Comparison of ENCODE assay signal across 1 cellular context in the genomic region with DNA sequence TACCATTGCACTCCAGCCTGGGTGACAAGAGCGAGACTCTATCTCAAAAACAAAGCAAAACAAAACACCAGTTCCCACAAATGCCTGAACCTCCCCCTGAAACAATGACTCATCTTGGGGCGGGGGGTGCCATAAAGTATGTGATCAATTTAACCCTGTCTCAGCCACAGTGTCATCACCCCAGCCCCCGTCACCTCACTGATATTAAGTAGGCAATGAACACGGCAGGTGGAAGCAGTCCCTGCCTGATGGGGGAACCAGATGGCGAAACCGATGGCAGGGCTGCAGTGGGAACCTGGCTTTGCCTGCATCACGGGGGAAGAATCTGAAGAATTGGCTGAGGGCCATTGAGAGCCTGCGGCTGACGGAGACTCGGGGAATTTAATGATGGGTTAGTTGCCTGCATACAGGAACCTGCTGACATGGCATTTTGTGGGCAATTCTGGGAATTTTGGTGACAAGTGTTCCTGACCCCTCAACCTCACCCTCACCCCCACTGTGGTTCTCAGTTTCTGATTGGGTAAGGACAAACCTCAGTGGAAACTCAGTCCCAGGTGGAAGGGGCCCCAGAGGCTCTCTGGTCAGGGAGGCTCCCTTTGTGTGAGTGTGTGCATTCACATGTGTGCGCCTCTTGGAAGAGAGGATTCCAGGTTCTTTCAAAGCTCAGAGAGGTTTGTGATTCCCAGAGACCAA.
TF ChIP-seq lines count a peak whose summit lies in the region.

No MANE protein-coding gene starts in this region.

TF ChIP-seq in IMR-90, 13 proteins besides CTCF, POLR2A, EP300 and RAD21:
- TF ChIP-seq, protein P1, sequence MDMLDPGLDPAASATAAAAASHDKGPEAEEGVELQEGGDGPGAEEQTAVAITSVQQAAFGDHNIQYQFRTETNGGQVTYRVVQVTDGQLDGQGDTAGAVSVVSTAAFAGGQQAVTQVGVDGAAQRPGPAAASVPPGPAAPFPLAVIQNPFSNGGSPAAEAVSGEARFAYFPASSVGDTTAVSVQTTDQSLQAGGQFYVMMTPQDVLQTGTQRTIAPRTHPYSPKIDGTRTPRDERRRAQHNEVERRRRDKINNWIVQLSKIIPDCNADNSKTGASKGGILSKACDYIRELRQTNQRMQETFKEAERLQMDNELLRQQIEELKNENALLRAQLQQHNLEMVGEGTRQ (IDR thresholded peaks at IDR 0.05; ENCODE audit: low read depth, low read length) = no peak; the same call in 1 of the 2 replicates
- TF ChIP-seq NFE2L2 (IDR thresholded peaks at IDR 0.05; ENCODE audit: low read depth, low read length) (peak; percentile 37; the same call in 1 of the 2 replicates), RCOR1 (IDR thresholded peaks at IDR 0.05; ENCODE audit: insufficient replicate concordance, low read length) (peak; percentile 87), CEBPB (IDR thresholded peaks at IDR 0.05; ENCODE audit: low read depth, low read length) (peak; percentile 90), CHD1 (IDR thresholded peaks at IDR 0.05; ENCODE audit: low read depth, low read length) (no peak), FOS (IDR thresholded peaks at IDR 0.05; ENCODE audit: low read depth, low read length) (peak; percentile 85), MAZ (IDR thresholded peaks at IDR 0.05; ENCODE audit: borderline replicate concordance, low read depth, low read length) (0 out of 2 replicates have a peak, but pooled peaks have one; percentile 35), BHLHE40 (IDR thresholded peaks at IDR 0.05; ENCODE audit: low read depth, low read length) (0 out of 2 replicates have a peak, but pooled peaks have one; percentile 12), MAFK (IDR thresholded peaks at IDR 0.05; ENCODE audit: low read depth, low read length) (peak; percentile 100), MXI1 (IDR thresholded peaks at IDR 0.05; ENCODE audit: borderline replicate concordance, low read depth, low read length) (no peak), SMC3 (IDR thresholded peaks at IDR 0.05; ENCODE audit: low read depth, low read length) (0 out of 2 replicates have a peak, but pooled peaks have one; percentile 24)
- TF ChIP-seq, protein P2, sequence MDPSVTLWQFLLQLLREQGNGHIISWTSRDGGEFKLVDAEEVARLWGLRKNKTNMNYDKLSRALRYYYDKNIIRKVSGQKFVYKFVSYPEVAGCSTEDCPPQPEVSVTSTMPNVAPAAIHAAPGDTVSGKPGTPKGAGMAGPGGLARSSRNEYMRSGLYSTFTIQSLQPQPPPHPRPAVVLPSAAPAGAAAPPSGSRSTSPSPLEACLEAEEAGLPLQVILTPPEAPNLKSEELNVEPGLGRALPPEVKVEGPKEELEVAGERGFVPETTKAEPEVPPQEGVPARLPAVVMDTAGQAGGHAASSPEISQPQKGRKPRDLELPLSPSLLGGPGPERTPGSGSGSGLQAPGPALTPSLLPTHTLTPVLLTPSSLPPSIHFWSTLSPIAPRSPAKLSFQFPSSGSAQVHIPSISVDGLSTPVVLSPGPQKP (IDR thresholded peaks at IDR 0.05; ENCODE audit: borderline replicate concordance, low read depth, low read length) = no peak
